Comparison of ENCODE assay signal across 25 cellular contexts in the genomic region with DNA sequence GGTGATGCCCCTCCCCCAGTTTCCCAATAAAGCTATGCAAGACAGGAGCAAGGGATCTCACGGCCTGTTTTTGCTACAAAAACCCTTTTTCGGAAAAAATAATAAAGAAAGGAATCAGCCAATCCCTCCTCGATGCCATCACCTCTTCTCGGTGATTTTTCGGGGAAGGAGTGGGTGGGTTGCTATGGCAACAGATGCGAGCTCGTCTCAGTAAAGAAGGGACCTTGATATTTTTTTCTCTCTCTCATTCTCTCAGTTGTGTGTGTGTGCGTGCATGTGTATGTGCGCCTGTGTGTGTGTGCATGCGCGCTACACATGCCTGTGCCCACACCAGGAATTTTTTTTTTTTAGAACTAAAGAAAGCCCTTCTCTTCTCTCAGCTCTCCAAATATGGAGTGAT. TPM values are rescaled to one million over a fixed set of nuclear protein-coding genes. Genes with fewer than 3 reads are reported as not detected.
DNase-seq lines count a peak whose midpoint lies in the region; TF ChIP-seq lines count a peak whose summit lies in the region.
"Had no signal": no experiment of that assay in that cellular context is flagged by ENCODE, and none has a peak within 500 bp of the region (broad histone marks: within the 10 kb centered on the region; RNA-seq: fewer than 3 reads in every experiment).

No MANE protein-coding gene starts in this region.

- H3K36me3 ChIP-seq in neural cell (ENCODE audit: insufficient read depth, low read length) = no peaks in the 10 kb centered on the region
- H3K36me3 ChIP-seq: neutrophil, thyroid gland had no signal

- TF ChIP-seq RAD21 in neural cell (conservative IDR thresholded peaks at IDR 0.05) = no peak

- H4K20me1 ChIP-seq in neural cell (ENCODE audit: insufficient read depth) = no peaks in the 10 kb centered on the region

- H2AFZ ChIP-seq in neural cell (ENCODE audit: low read depth, low read length) = peak overlapping the region; percentile 15

- peak overlapping the region; percentile 97 for H3K9ac ChIP-seq in neural cell (ENCODE audit: low read length)

- no peaks in the 10 kb centered on the region for H3K36me3 Mint-ChIP-seq in activated naive CD8-positive, alpha-beta T cell treated with anti-CD3 and anti-CD28 coated beads for 36 hours

- H3K4me1 Mint-ChIP-seq in activated naive CD8-positive, alpha-beta T cell treated with anti-CD3 and anti-CD28 coated beads for 36 hours = peaks cover 27% of the 10 kb centered on the region

- H3K9me3 Mint-ChIP-seq in activated naive CD8-positive, alpha-beta T cell treated with anti-CD3 and anti-CD28 coated beads for 36 hours = no peaks in the 10 kb centered on the region

- no peak for TF ChIP-seq CTCF in GM13976 (IDR thresholded peaks at IDR 0.05; ENCODE audit: borderline replicate concordance, control extremely low read depth, extremely low read depth, insufficient read depth, missing control alignments)
- TF ChIP-seq CTCF in neural cell (IDR thresholded peaks at IDR 0.05; ENCODE audit: poor library complexity, severe bottlenecking) = no peak
- no peak for TF ChIP-seq CTCF in foreskin fibroblast (IDR thresholded peaks at IDR 0.05; ENCODE audit: low read depth, low read length)

- TF ChIP-seq EP300 in neural cell (conservative IDR thresholded peaks at IDR 0.05; ENCODE audit: poor library complexity, severe bottlenecking) = peak; percentile 36

- peak overlapping the region; percentile 56 for H3K27ac ChIP-seq in neural cell (ENCODE audit: low read length)
- H3K27ac ChIP-seq: C4-2B, epithelial cell of prostate, neutrophil, thyroid gland had no signal

- peaks cover 3% of the 10 kb centered on the region for H3K79me2 ChIP-seq in neural cell (replicated peaks; ENCODE audit: insufficient read depth, low read length)

- no peaks in the 10 kb centered on the region for H3K9me3 ChIP-seq in neural cell (ENCODE audit: low read length)
- H3K9me3 ChIP-seq: mucosa of descending colon, neutrophil, thyroid gland had no signal

- no peaks in the 10 kb centered on the region for H3K9me2 ChIP-seq in neural cell (ENCODE audit: insufficient read depth, low read length)

- H3K4me2 ChIP-seq in neural cell (ENCODE audit: low read length) = peak overlapping the region; percentile 30

- peak overlapping the region; percentile 94 for H3K4me3 ChIP-seq in neural cell (ENCODE audit: low read length)
- H3K4me3 ChIP-seq in foreskin fibroblast (ENCODE audit: low read depth in 1 of 2, low read length in 2 of 2) = no peak overlapping the region
- H3K4me3 ChIP-seq: mucosa of descending colon, smooth muscle cell, thyroid gland had no signal

- H3F3A ChIP-seq in neural cell (ENCODE audit: insufficient read depth, low read length, poor library complexity, severe bottlenecking) = no peaks in the 10 kb centered on the region

- no peak overlapping the region for H3K27ac Mint-ChIP-seq in activated naive CD8-positive, alpha-beta T cell treated with anti-CD3 and anti-CD28 coated beads for 36 hours

- peaks cover 27% of the 10 kb centered on the region for H3K27me3 ChIP-seq in neural cell (ENCODE audit: insufficient read depth, low read depth, low read length)
- H3K27me3 ChIP-seq: thyroid gland had no signal

- in situ Hi-C loops in GM13976 (cut with MboI; ENCODE audit: low sequenced_read_pairs, unreplicated experiment) = no loop called here

- H3K27me3 Mint-ChIP-seq in activated naive CD8-positive, alpha-beta T cell treated with anti-CD3 and anti-CD28 coated beads for 36 hours = peaks cover 85% of the 10 kb centered on the region

- no peak overlapping the region for H3K4me3 Mint-ChIP-seq in activated naive CD8-positive, alpha-beta T cell treated with anti-CD3 and anti-CD28 coated beads for 36 hours

- peak; percentile 61 for DNase-seq in activated CD4-positive, alpha-beta T cell treated with anti-CD3 and anti-CD28 coated beads for 48 hours
- no peak for DNase-seq in activated CD4-positive, alpha-beta T cell treated with anti-CD3 and anti-CD28 coated beads for 1 hour
- DNase-seq in GM13976 (ENCODE audit: low spot score) (peak; percentile 30), foreskin fibroblast (no peak), SW 1271 (lab: John Stamatoyannopoulos, UW) (no peak), OCI-M2 (lab: John Stamatoyannopoulos, UW; ENCODE audit: unreplicated experiment) (no peak)
- peak; percentile 31 for DNase-seq in activated naive CD8-positive, alpha-beta T cell treated with anti-CD3 and anti-CD28 coated beads for 36 hours
- DNase-seq: activated CD4-positive, CD25-positive, alpha-beta regulatory T cell treated with anti-CD3 and anti-CD28 coated beads, Interleukin-2, amount 50 U/mL, for 72 hours; IMR-90; mucosa of descending colon; NCI-H1417 treated with DMSO at 0.1 percent for 48 hours; NCI-H2171 treated with DMSO at 0.1 percent for 48 hours; thyroid gland had no signal

TF ChIP-seq in neural cell, 6 proteins besides CTCF, POLR2A, EP300 and RAD21:
- TF ChIP-seq REST (IDR thresholded peaks at IDR 0.05; ENCODE audit: borderline replicate concordance) (no peak), TAF1 (IDR thresholded peaks at IDR 0.05; ENCODE audit: low read depth) (no peak), MXI1 (conservative IDR thresholded peaks at IDR 0.05; ENCODE audit: poor library complexity, severe bottlenecking) (peak; percentile 24)

RNA-seq across cellular contexts. Expression of gene NPAS4, which starts 3.8 kb away (rescaled TPM):
- under 1 TPM in 1 of 2 experiments, not detected in 1; 0.16 TPM for total RNA-seq in activated naive CD8-positive, alpha-beta T cell treated with anti-CD3 and anti-CD28 coated beads for 36 hours
- 6.7 and 10.6 TPM in 2 replicates for polyA plus RNA-seq in neural cell
- polyA minus RNA-seq in neural cell = 13.4 and 21.9 TPM in 2 replicates
- total RNA-seq: cardiac septum, fibroblast of villous mesenchyme, G401, liver, M059J, renal cortical epithelial cell, Right ventricle myocardium inferior, thyroid gland had no signal

RNA-seq across cellular contexts. Expression of gene MRPL11, which starts 21.6 kb away (rescaled TPM):
- total RNA-seq in activated naive CD8-positive, alpha-beta T cell treated with anti-CD3 and anti-CD28 coated beads for 36 hours = 100 to 1,000 TPM; 159 to 161 TPM
- polyA plus RNA-seq in neural cell = 50.9 and 54.3 TPM in 2 replicates
- 13.1 and 15.2 TPM in 2 replicates for polyA minus RNA-seq in neural cell

RNA-seq across cellular contexts. Expression of gene SLC29A2, which starts 45.4 kb away (rescaled TPM):
- 1 to 10 TPM; 8.1 to 9.0 TPM for total RNA-seq in activated naive CD8-positive, alpha-beta T cell treated with anti-CD3 and anti-CD28 coated beads for 36 hours
- 1.7 and 2.2 TPM in 2 replicates for polyA plus RNA-seq in neural cell
- polyA minus RNA-seq in neural cell = 1.5 and 2.1 TPM in 2 replicates

RNA-seq across cellular contexts. Expression of gene PELI3, which starts 49.7 kb away (rescaled TPM):
- 1 to 10 TPM; 5.8 to 6.4 TPM for total RNA-seq in activated naive CD8-positive, alpha-beta T cell treated with anti-CD3 and anti-CD28 coated beads for 36 hours
- polyA plus RNA-seq in neural cell = 13.3 and 16.2 TPM in 2 replicates
- 21.4 and 26.3 TPM in 2 replicates for polyA minus RNA-seq in neural cell

Comparison
In these comparisons a context has a peak if more than half of its experiments do, and no peak if none do; other contexts are left out.
1. DNase-seq: peak in activated CD4-positive, alpha-beta T cell treated with anti-CD3 and anti-CD28 coated beads for 48 hours (single experiment), GM13976 (single experiment) and activated naive CD8-positive, alpha-beta T cell treated with anti-CD3 and anti-CD28 coated beads for 36 hours (single experiment); none in activated CD4-positive, alpha-beta T cell treated with anti-CD3 and anti-CD28 coated beads for 1 hour (single experiment), foreskin fibroblast (0 of 2), SW 1271 (0 of 2) and OCI-M2 (single experiment).